13 cellular contexts compared by ENCODE assay signal in the genomic region with DNA sequence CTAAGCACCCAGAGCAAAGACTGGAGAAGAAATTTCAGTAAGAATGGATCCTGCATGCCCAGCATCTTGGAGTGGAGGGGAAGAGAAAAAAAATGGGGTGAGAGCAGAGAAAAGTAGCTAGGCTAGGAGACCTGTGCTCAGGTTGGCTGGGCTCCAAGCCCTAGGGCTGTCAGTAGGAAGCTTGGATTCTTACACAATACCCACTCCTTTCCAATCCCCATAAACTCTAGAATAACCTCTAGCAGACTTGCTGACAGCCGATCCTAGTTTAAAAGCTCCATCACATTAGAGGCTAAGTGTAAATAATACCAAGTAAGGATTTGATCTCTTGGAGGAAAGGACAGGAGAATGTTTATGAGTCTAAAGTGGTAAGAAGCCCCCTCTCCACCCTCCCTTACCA. TPM values are rescaled to one million over a fixed set of nuclear protein-coding genes. Genes with fewer than 3 reads are reported as not detected.
DNase-seq lines count a peak whose midpoint lies in the region; ATAC-seq, FAIRE-seq and TF ChIP-seq lines count a peak whose summit lies in the region.
"Had no signal": no experiment of that assay in that cellular context is flagged by ENCODE, and none has a peak within 500 bp of the region (broad histone marks: within the 10 kb centered on the region; RNA-seq: fewer than 3 reads in every experiment).

No MANE protein-coding gene starts in this region.

- intact Hi-C loops in HepG2 (cut with micrococcal nuclease; ENCODE audit: unreplicated experiment): no loop called here

- peak; percentile 66 for ATAC-seq in HepG2
- no peak for ATAC-seq in GM18520 (IDR thresholded peaks at IDR 0.05; ENCODE audit: unreplicated experiment)
- ATAC-seq: activated T-helper 17 cell treated with anti-CD3 and anti-CD28 coated beads, Interleukin-2, amount 50 U/mL, for 72 hours had no signal

- no peak for TF ChIP-seq EP300 in Ishikawa (IDR thresholded peaks at IDR 0.05; ENCODE audit: borderline replicate concordance)
- no peak for TF ChIP-seq EP300 in HepG2 (IDR thresholded peaks at IDR 0.05; ENCODE audit: low read depth in 2 of 2, low read length in 2 of 2)
- TF ChIP-seq EP300 in HepG2 (CRISPR knock-in tag; IDR thresholded peaks at IDR 0.05; ENCODE audit: borderline replicate concordance): no peak

- CTCF ChIA-PET in HepG2 (lab: Yijun Ruan, JAX; ENCODE audit: low intra/inter-chr PET ratio, low total read pairs): no interaction called here

- H3K4me3 ChIP-seq in astrocyte of the spinal cord (ENCODE audit: low read depth, low read length) (no peak overlapping the region), HepG2 (replicated peaks in 1 of 3; ENCODE audit: insufficient read depth in 1 of 3, low read depth in 2 of 3, low read length in 3 of 3) (no peak overlapping the region)
- H3K4me3 ChIP-seq: uterus had no signal

- 28% methylated on average over 1 of the region's 1 CpG for WGBS in HepG2 (ENCODE audit: low lambda C conversion rate)

- BruUV-seq in HepG2 (replicated peaks; lab: Mats Ljungman, UMichigan): no TSS peak

- TF ChIP-seq CTCF in astrocyte of the spinal cord (IDR thresholded peaks at IDR 0.05; ENCODE audit: low read depth, low read length) (no peak), HepG2 (CRISPR knock-in tag; IDR thresholded peaks at IDR 0.05) (no peak)

- H3K79me2 ChIP-seq in HepG2 (ENCODE audit: insufficient read depth, low read length): no peaks in the 10 kb centered on the region

- no peak overlapping the region for H3K9ac ChIP-seq in HepG2 (ENCODE audit: insufficient read depth, low read depth, low read length)

- no peaks in the 10 kb centered on the region for H3K36me3 ChIP-seq in HepG2 (replicated peaks in 1 of 2; ENCODE audit: control insufficient read depth in 1 of 2, insufficient read depth in 2 of 2, low read length in 2 of 2)
- H3K36me3 ChIP-seq: uterus had no signal

- H3K27me3 ChIP-seq in HepG2 (ENCODE audit: control insufficient read depth in 1 of 2, insufficient read depth in 2 of 2, low read length in 2 of 2): no peaks in the 10 kb centered on the region
- H3K27me3 ChIP-seq: uterus had no signal

- H3K9me3 ChIP-seq in HepG2 (ENCODE audit: low read length): no peaks in the 10 kb centered on the region
- H3K9me3 ChIP-seq: Caco-2, uterus had no signal

- H3K4me1 ChIP-seq in HepG2 (ENCODE audit: insufficient read depth, low read length): peaks cover 21% of the 10 kb centered on the region
- H3K4me1 ChIP-seq: uterus had no signal

- DNase-seq in Daoy (ENCODE audit: low read depth): peak; percentile 72
- peak; percentile 29 for DNase-seq in astrocyte of the spinal cord (ENCODE audit: low read depth, low spot score)
- peak; percentile 35 for DNase-seq in HepG2 (ENCODE audit: low spot score)
- no peak for DNase-seq in cerebellar nuclear complex (lab: John Stamatoyannopoulos, UW)
- DNase-seq in NCI-H1694 (lab: John Stamatoyannopoulos, UW): no peak
- no peak for DNase-seq in effector CD4-positive, alpha-beta T cell
- DNase-seq: Caco-2, NCI-H526 treated with DMSO at 0.1 percent for 48 hours, uterus had no signal

- H4K20me1 ChIP-seq in HepG2 (ENCODE audit: insufficient read depth, low read length): no peaks in the 10 kb centered on the region

- POLR2A ChIA-PET in HepG2 (lab: Yijun Ruan, JAX): interaction anchor here (2.9 kb wide), 1 partner anchor 46 kb away, joined by 10 read pairs; the partner anchor contains the start of gene NABP1

- H2AFZ ChIP-seq in HepG2 (ENCODE audit: low read length): no peak overlapping the region

- no peak overlapping the region for H3K4me2 ChIP-seq in HepG2 (ENCODE audit: low read depth, low read length)

- in situ Hi-C loops in astrocyte of the spinal cord (cut with HindIII; ENCODE audit: low sequenced_read_pairs) (no loop called here), HepG2 (cut with HindIII; ENCODE audit: extremely low pct_ligation_motif_present, low pct_unique_long_range_greater_than_20kb) (no loop called here)

- TF ChIP-seq RAD21 in Ishikawa (IDR thresholded peaks at IDR 0.05; ENCODE audit: low read depth) (no peak), HepG2 (CRISPR knock-in tag; IDR thresholded peaks at IDR 0.05) (no peak)

- no peak for FAIRE-seq in HepG2 (lab: Jason Lieb, UNC)
- FAIRE-seq: TTC549 had no signal

- no peak for TF ChIP-seq POLR2A in HepG2 (IDR thresholded peaks at IDR 0.05; ENCODE audit: insufficient read depth in 1 of 2, low read depth in 2 of 2, low read length in 2 of 2)

- no peak overlapping the region for H3K27ac ChIP-seq in HepG2 (ENCODE audit: extremely low read length, insufficient read depth, low read length)
- H3K27ac ChIP-seq: uterus had no signal

TF ChIP-seq in Ishikawa, 13 proteins besides CTCF, POLR2A, EP300 and RAD21:
- TF ChIP-seq NFIC (IDR thresholded peaks at IDR 0.05) (peak; percentile 38; the same call in 1 of the 2 replicates), USF1 (IDR thresholded peaks at IDR 0.05) (no peak), CEBPB (IDR thresholded peaks at IDR 0.05) (peak; percentile 70), TCF12 (IDR thresholded peaks at IDR 0.05; ENCODE audit: low read depth) (no peak)

RNA-seq across cellular contexts. Expression of gene NABP1, which starts 46.2 kb away (rescaled TPM):
- total RNA-seq in Daoy (2014; rRNA removed; shearing (Covaris generic)): 25.8 and 31.1 TPM in 2 replicates
- 4.9 and 14.9 TPM in 2 replicates for total RNA-seq in HepG2 (2016; rRNA removed; fragmentation: Illumina TruSeq; extraction: Trizol)
- 3.4 and 3.5 TPM in 2 replicates for total RNA-seq in HepG2 (2016; cell fraction: cytosol; rRNA removed; fragmentation: Illumina TruSeq; extraction: Trizol; ENCODE audit: low read depth)
- 4.9 and 13.0 TPM in 2 replicates for total RNA-seq in HepG2 (2016; cell fraction: insoluble cytoplasmic fraction; rRNA removed; fragmentation: Illumina TruSeq; extraction: Trizol)
- 5.4 and 7.2 TPM in 2 replicates for total RNA-seq in HepG2 (2016; cell fraction: membrane; rRNA removed; fragmentation: Illumina TruSeq; extraction: Trizol)
- 39.0 and 39.1 TPM in 2 replicates for total RNA-seq in HepG2 (2016; cell fraction: nucleus; rRNA removed; fragmentation: Illumina TruSeq; extraction: Trizol)
- polyA plus RNA-seq in HepG2 (2011; rRNA removed): 19.8 and 24.2 TPM in 2 replicates
- 1.5 and 2.3 TPM in 2 replicates for polyA plus RNA-seq in HepG2 (2011; cell fraction: cytosol; rRNA removed)
- 69.0 and 77.8 TPM in 2 replicates for polyA plus RNA-seq in HepG2 (2011; cell fraction: nucleus; rRNA removed)
- polyA plus RNA-seq in HepG2 (2012): 11.7 and 15.0 TPM in 2 replicates
- 0.61 and 0.70 TPM in 2 replicates for polyA plus RNA-seq in HepG2 (2016; cell fraction: cytosol; fragmentation: Illumina TruSeq; extraction: Trizol; ENCODE audit: low read depth)
- 3.6 and 3.9 TPM in 2 replicates for polyA plus RNA-seq in HepG2 (2016; cell fraction: insoluble cytoplasmic fraction; fragmentation: Illumina TruSeq; extraction: Trizol; ENCODE audit: low read depth)
- 1.8 TPM in 2 replicates for polyA plus RNA-seq in HepG2 (2016; cell fraction: membrane; fragmentation: Illumina TruSeq; extraction: Trizol; ENCODE audit: low read depth)
- polyA plus RNA-seq in HepG2 (2016; cell fraction: nucleus; fragmentation: Illumina TruSeq; extraction: Trizol; ENCODE audit: insufficient read depth, low read depth): 30.5 and 31.7 TPM in 2 replicates
- 10.1 and 23.0 TPM in 2 replicates for polyA minus RNA-seq in HepG2 (2011; rRNA and poly(A)+ RNA removed; ENCODE audit: low replicate concordance)
- 3.7 and 3.8 TPM in 2 replicates for polyA minus RNA-seq in HepG2 (2011; cell fraction: cytosol; rRNA and poly(A)+ RNA removed)
- 225 and 258 TPM in 2 replicates for polyA minus RNA-seq in HepG2 (2011; cell fraction: nucleus; rRNA and poly(A)+ RNA removed)

Comparison
In these comparisons a context has a peak if more than half of its experiments do, and no peak if none do; other contexts are left out.
1. DNase-seq: peak in Daoy (single experiment), astrocyte of the spinal cord (single experiment) and HepG2 (single experiment); none in cerebellar nuclear complex (0 of 2), NCI-H1694 (single experiment) and effector CD4-positive, alpha-beta T cell (single experiment).